In genomic region chr16:30900588-30900987, GRCh38 we compare ENCODE assay signal across 20 cellular contexts.
"Had no signal": no experiment of that assay in that cellular context is flagged by ENCODE, and none has a peak within 500 bp of the region (broad histone marks: within the 10 kb centered on the region; RNA-seq: fewer than 3 reads in every experiment).

No MANE protein-coding gene starts in this region.

- H3K27me3 Mint-ChIP-seq: brain; dendritic cell treated with granulocyte-macrophage colony-stimulating factor and Interleukin-4, amounts not matched to agents 40 ng/mL and 50 ng/mL, for 4 days; naive thymus-derived CD8-positive, alpha-beta T cell; stimulated activated naive CD8-positive, alpha-beta T cell treated with anti-CD3 and anti-CD28 coated beads, Interleukin-15, amount 100 ng/mL, for 72 hours had no signal

- ATAC-seq: left lung; naive thymus-derived CD8-positive, alpha-beta T cell; right cardiac atrium; stimulated activated naive CD8-positive, alpha-beta T cell treated with anti-CD3 and anti-CD28 coated beads, Interleukin-15, amount 100 ng/mL, for 72 hours had no signal

- H3K79me2 ChIP-seq: parathyroid adenoma had no signal

- H3K9me3 ChIP-seq: left lung, SJCRH30, suprapubic skin, tibial nerve had no signal

- H3K36me3 Mint-ChIP-seq: brain had no signal

- H3K27me3 ChIP-seq: left lung, SJCRH30, suprapubic skin, tibial nerve had no signal

- H3K4me3 ChIP-seq: left lung, lung, SJCRH30, suprapubic skin, tibial nerve had no signal

- H2AFZ ChIP-seq: parathyroid adenoma had no signal

- DNase-seq: activated CD4-positive, CD25-positive, alpha-beta regulatory T cell treated with anti-CD3 and anti-CD28 coated beads, Interleukin-2, amount 50 U/mL, for 72 hours; activated naive CD4-positive, alpha-beta T cell treated with Interleukin-2 at 50 U/mL for 16 hours; anterior cingulate cortex; effector CD4-positive, alpha-beta T cell; erythroblast; foreskin fibroblast; left lung; naive thymus-derived CD8-positive, alpha-beta T cell; nucleus accumbens; SJCRH30; stimulated activated CD4-positive, alpha-beta T cell treated with anti-CD3 and anti-CD28 coated beads, Interleukin-12 subunit alpha, Interleukin-12 subunit beta, amount 100 ng/mL, for 4 hours; stimulated activated naive CD8-positive, alpha-beta T cell treated with anti-CD3 and anti-CD28 coated beads, Interleukin-15, amount 100 ng/mL, for 72 hours had no signal

- H3K27ac ChIP-seq: parathyroid adenoma, suprapubic skin, VCaP had no signal

- H3K9me3 Mint-ChIP-seq: brain; dendritic cell treated with granulocyte-macrophage colony-stimulating factor and Interleukin-4, amounts not matched to agents 40 ng/mL and 50 ng/mL, for 4 days had no signal

- H3K36me3 ChIP-seq: left lung, SJCRH30, suprapubic skin, tibial nerve had no signal

- H3K9ac ChIP-seq: parathyroid adenoma had no signal
